Comparison of ENCODE assay signal across 1 cellular context in the genomic region with DNA sequence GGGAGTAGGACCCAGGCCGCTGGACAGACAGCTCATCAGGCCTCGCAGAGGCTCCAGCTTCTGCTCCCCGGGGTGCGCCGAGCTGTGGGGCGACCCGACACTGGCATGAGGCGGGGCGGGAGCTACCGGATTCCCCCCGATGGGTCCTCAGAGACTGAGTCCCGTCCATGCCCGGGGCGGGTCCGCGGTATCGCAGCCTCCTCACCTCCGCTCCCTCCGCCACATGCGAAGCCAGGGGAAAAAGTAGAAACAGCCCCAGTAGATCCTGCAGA.
TF ChIP-seq lines count a peak whose summit lies in the region.

No MANE protein-coding gene starts in this region.

TF ChIP-seq in H1, 55 proteins besides CTCF, POLR2A, EP300 and RAD21:
- TF ChIP-seq SP4 (IDR thresholded peaks at IDR 0.05; ENCODE audit: low read length) = no peak
- no peak for TF ChIP-seq EGR1 (IDR thresholded peaks at IDR 0.05; ENCODE audit: borderline replicate concordance, low read depth, low read length)
- TF ChIP-seq SIN3A (conservative IDR thresholded peaks at IDR 0.05 in 1 of 2, IDR thresholded peaks at IDR 0.05 in 1 of 2; ENCODE audit: low read depth in 1 of 2, low read length in 2 of 2) = peak in 1 of 2 experiments; percentile 12; a peak in 1 of 4 replicates
- TF ChIP-seq SIX5 (IDR thresholded peaks at IDR 0.05; ENCODE audit: low read depth, low read length) = no peak
- no peak for TF ChIP-seq HDAC2 (IDR thresholded peaks at IDR 0.05; ENCODE audit: borderline replicate concordance in 1 of 2, low read depth in 2 of 2, low read length in 2 of 2)
- no peak for TF ChIP-seq EZH2 (IDR thresholded peaks at IDR 0.05; ENCODE audit: low read depth, low read length, severe bottlenecking)
- 0 out of 2 replicates have a peak, but pooled peaks have one; percentile 29 for TF ChIP-seq SP1 (IDR thresholded peaks at IDR 0.05; ENCODE audit: low read depth, low read length)
- TF ChIP-seq CTBP2 (IDR thresholded peaks at IDR 0.05; ENCODE audit: borderline replicate concordance, insufficient read depth, insufficient read length, low read length) = no peak
- no peak for TF ChIP-seq RFX5 (IDR thresholded peaks at IDR 0.05; ENCODE audit: borderline replicate concordance, low read depth, low read length)
- no peak for TF ChIP-seq GTF2F1 (IDR thresholded peaks at IDR 0.05; ENCODE audit: borderline replicate concordance, low read depth, low read length)
- TF ChIP-seq ASH2L (IDR thresholded peaks at IDR 0.05; ENCODE audit: low read length) = peak; percentile 93
- no peak for TF ChIP-seq ZNF274 (IDR thresholded peaks at IDR 0.05; ENCODE audit: borderline replicate concordance, extremely low read depth, low read length)
- TF ChIP-seq RNF2 (IDR thresholded peaks at IDR 0.05; ENCODE audit: borderline replicate concordance, low read depth, low read length, missing control alignments, poor library complexity, severe bottlenecking) = no peak
- TF ChIP-seq KDM1A (IDR thresholded peaks at IDR 0.05; ENCODE audit: borderline replicate concordance, low read length) = no peak
- no peak for TF ChIP-seq TEAD4 (IDR thresholded peaks at IDR 0.05; ENCODE audit: low read depth, low read length)
- no peak for TF ChIP-seq TAF1 (IDR thresholded peaks at IDR 0.05; ENCODE audit: low read depth, low read length)
- TF ChIP-seq CHD1 (IDR thresholded peaks at IDR 0.05; ENCODE audit: low read depth, low read length) = no peak
- TF ChIP-seq PHF8 (conservative IDR thresholded peaks at IDR 0.05; ENCODE audit: low read depth, low read length) = no peak; the same call in 1 of the 2 replicates
- TF ChIP-seq BACH1 (IDR thresholded peaks at IDR 0.05; ENCODE audit: low read length) = no peak
- TF ChIP-seq E2F6 (IDR thresholded peaks at IDR 0.05) = no peak; the same call in 1 of the 2 replicates
- TF ChIP-seq CHD2 (IDR thresholded peaks at IDR 0.05; ENCODE audit: low read length) = peak; percentile 78; the same call in 1 of the 2 replicates
- no peak for TF ChIP-seq MAFK (IDR thresholded peaks at IDR 0.05; ENCODE audit: low read depth, low read length)
- TF ChIP-seq RBBP5 (IDR thresholded peaks at IDR 0.05; ENCODE audit: borderline replicate concordance, low read depth, low read length) = no peak
- TF ChIP-seq ATF2 (IDR thresholded peaks at IDR 0.05; ENCODE audit: low read length) = no peak
- no peak for TF ChIP-seq ATF3 (IDR thresholded peaks at IDR 0.05; ENCODE audit: insufficient read depth, low read depth, low read length)
- peak; percentile 2 for TF ChIP-seq SAP30 (IDR thresholded peaks at IDR 0.05; ENCODE audit: insufficient read depth, insufficient replicate concordance, low read length)
- no peak for TF ChIP-seq TCF12 (IDR thresholded peaks at IDR 0.05; ENCODE audit: low read depth, low read length)
- TF ChIP-seq, protein P1, sequence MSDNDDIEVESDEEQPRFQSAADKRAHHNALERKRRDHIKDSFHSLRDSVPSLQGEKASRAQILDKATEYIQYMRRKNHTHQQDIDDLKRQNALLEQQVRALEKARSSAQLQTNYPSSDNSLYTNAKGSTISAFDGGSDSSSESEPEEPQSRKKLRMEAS (IDR thresholded peaks at IDR 0.05) = peak; percentile 16; the same call in 1 of the 2 replicates
- TF ChIP-seq KDM4A (IDR thresholded peaks at IDR 0.05; ENCODE audit: low read depth, low read length, severe bottlenecking) = peak; percentile 64
- no peak for TF ChIP-seq NRF1 (IDR thresholded peaks at IDR 0.05; ENCODE audit: low read depth, low read length)
